In the genomic region with DNA sequence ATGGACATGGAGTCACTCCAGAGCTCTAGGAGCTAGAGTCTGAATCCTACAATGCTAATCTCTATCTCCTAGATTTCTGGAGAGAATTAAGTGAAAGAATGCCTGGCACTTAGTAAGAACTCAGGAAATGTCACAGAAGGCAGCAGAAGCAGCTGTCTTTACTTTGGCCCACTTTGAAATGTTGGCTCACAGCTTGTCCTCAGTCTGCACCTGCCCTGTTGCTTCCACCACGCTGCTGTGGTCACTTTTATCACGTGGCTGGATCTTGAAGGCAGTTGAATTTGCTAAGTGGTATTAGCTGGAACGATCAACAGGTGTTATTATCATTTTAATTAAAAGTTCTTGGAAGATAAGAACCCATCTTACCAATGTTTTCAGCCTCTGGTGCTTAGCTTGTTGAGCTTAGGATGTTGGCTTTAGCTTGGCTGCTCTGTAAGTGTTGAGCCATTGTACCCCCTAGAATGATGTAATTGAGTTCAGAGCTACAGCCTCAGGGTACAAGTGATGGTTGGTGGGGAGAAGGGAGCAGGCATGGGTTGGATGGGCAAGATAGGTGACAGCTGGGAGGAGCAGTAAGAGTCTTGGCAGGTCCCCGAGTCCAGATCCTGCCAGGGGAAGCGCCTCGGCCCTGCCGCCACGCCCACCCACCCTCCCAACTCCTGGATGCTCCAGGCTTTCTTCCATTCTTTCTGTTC, we compare ENCODE assay signal across 17 cellular contexts. TPM values are rescaled to one million over a fixed set of nuclear protein-coding genes. Genes with fewer than 3 reads are reported as not detected.
DNase-seq lines count a peak whose midpoint lies in the region; ATAC-seq and TF ChIP-seq lines count a peak whose summit lies in the region.
"Had no signal": no experiment of that assay in that cellular context is flagged by ENCODE, and none has a peak within 500 bp of the region (broad histone marks: within the 10 kb centered on the region; RNA-seq: fewer than 3 reads in every experiment).

No MANE protein-coding gene starts in this region.

- no peak overlapping the region for H3K27ac Mint-ChIP-seq in activated T-cell treated with anti-CD3 and anti-CD28 coated beads, Interleukin-2, amount 50 U/mL, for 24 hours
- H3K27ac Mint-ChIP-seq: effector memory CD8-positive, alpha-beta T cell had no signal

- TF ChIP-seq CTCF in stomach (IDR thresholded peaks at IDR 0.05), result no peak

- no peak for TF ChIP-seq POLR2A in stomach (IDR thresholded peaks at IDR 0.05)

- WGBS in stomach, 5 donors, result 63 to 74% (median 69%) methylated on average over 8 of the region's 8 CpGs

- H3K27me3 Mint-ChIP-seq in activated T-cell treated with anti-CD3 and anti-CD28 coated beads, Interleukin-2, amount 50 U/mL, for 24 hours, result no peaks in the 10 kb centered on the region
- H3K27me3 Mint-ChIP-seq in activated T-cell treated with anti-CD3 and anti-CD28 coated beads, Interleukin-2, amount 50 U/mL, for 4 hours (ENCODE audit: low read depth), result no peaks in the 10 kb centered on the region
- H3K27me3 Mint-ChIP-seq: effector memory CD8-positive, alpha-beta T cell had no signal

- peak; percentile 16 for DNase-seq in activated T-cell treated with anti-CD3 and anti-CD28 coated beads, Interleukin-2, amount 50 U/mL, for 24 hours
- DNase-seq in activated T-cell treated with anti-CD3 and anti-CD28 coated beads, Interleukin-2, amount 50 U/mL, for 4 hours, result no peak
- peak; percentile 74 for DNase-seq in NCI-H2196 treated with DMSO at 0.1 percent for 48 hours (lab: John Stamatoyannopoulos, UW; ENCODE audit: unreplicated experiment)
- DNase-seq in dermis blood vessel endothelial cell, result peak; percentile 46
- DNase-seq in stomach, result peak; percentile 61
- no peak for DNase-seq in central memory CD4-positive, alpha-beta T cell
- no peak for DNase-seq in nucleus accumbens (lab: John Stamatoyannopoulos, UW)
- DNase-seq in AG08396 (ENCODE audit: low spot score), result no peak
- DNase-seq: activated CD4-positive, alpha-beta T cell treated with anti-CD3 and anti-CD28 coated beads for 48 hours; activated gamma-delta T cell treated with Interleukin-2 at 50 U/mL for 16 hours; effector memory CD8-positive, alpha-beta T cell; foreskin melanocyte; NCI-H524 had no signal

- H3K9me3 ChIP-seq in stomach, result no peaks in the 10 kb centered on the region
- H3K9me3 ChIP-seq: breast epithelium, thoracic aorta had no signal

- no peak for ATAC-seq in activated T-cell treated with anti-CD3 and anti-CD28 coated beads, Interleukin-2, amount 50 U/mL, for 4 hours
- ATAC-seq: effector memory CD8-positive, alpha-beta T cell had no signal

- no peaks in the 10 kb centered on the region for H3K9me3 Mint-ChIP-seq in activated T-cell treated with anti-CD3 and anti-CD28 coated beads, Interleukin-2, amount 50 U/mL, for 24 hours
- no peaks in the 10 kb centered on the region for H3K9me3 Mint-ChIP-seq in activated T-cell treated with anti-CD3 and anti-CD28 coated beads, Interleukin-2, amount 50 U/mL, for 4 hours
- H3K9me3 Mint-ChIP-seq: effector memory CD8-positive, alpha-beta T cell had no signal

- H3K4me3 Mint-ChIP-seq in activated T-cell treated with anti-CD3 and anti-CD28 coated beads, Interleukin-2, amount 50 U/mL, for 24 hours, result no peak overlapping the region
- no peak overlapping the region for H3K4me3 Mint-ChIP-seq in activated T-cell treated with anti-CD3 and anti-CD28 coated beads, Interleukin-2, amount 50 U/mL, for 4 hours
- H3K4me3 Mint-ChIP-seq: effector memory CD8-positive, alpha-beta T cell had no signal

- no peaks in the 10 kb centered on the region for H3K27me3 ChIP-seq in stomach
- H3K27me3 ChIP-seq: breast epithelium had no signal

- intact Hi-C loops in stomach (cut with DNase I; ENCODE audit: low total_unique reads), result no loop called here

- H3K36me3 Mint-ChIP-seq in activated T-cell treated with anti-CD3 and anti-CD28 coated beads, Interleukin-2, amount 50 U/mL, for 24 hours (ENCODE audit: low read depth), result no peaks in the 10 kb centered on the region
- no peaks in the 10 kb centered on the region for H3K36me3 Mint-ChIP-seq in activated T-cell treated with anti-CD3 and anti-CD28 coated beads, Interleukin-2, amount 50 U/mL, for 4 hours (ENCODE audit: insufficient read depth)

- no peak overlapping the region for H3K4me3 ChIP-seq in stomach
- H3K4me3 ChIP-seq: breast epithelium, thoracic aorta had no signal

- peaks cover 13 to 44% (median 32%) of the 10 kb centered on the region in 4 donors for H3K4me1 ChIP-seq in stomach
- H3K4me1 ChIP-seq: parathyroid adenoma had no signal

- H3K4me1 Mint-ChIP-seq in activated T-cell treated with anti-CD3 and anti-CD28 coated beads, Interleukin-2, amount 50 U/mL, for 24 hours (ENCODE audit: low read depth), result peaks cover 56% of the 10 kb centered on the region
- peaks cover 55% of the 10 kb centered on the region for H3K4me1 Mint-ChIP-seq in activated T-cell treated with anti-CD3 and anti-CD28 coated beads, Interleukin-2, amount 50 U/mL, for 4 hours (ENCODE audit: low read depth)

- H3K27ac ChIP-seq in stomach, result peak overlapping the region in 1 of 5 donors; percentile 4
- H3K27ac ChIP-seq: breast epithelium, parathyroid adenoma, thoracic aorta had no signal

- no peak for TF ChIP-seq EP300 in stomach (IDR thresholded peaks at IDR 0.05)

- H3K36me3 ChIP-seq in stomach, result no peaks in the 10 kb centered on the region
- H3K36me3 ChIP-seq: breast epithelium, thoracic aorta had no signal

RNA-seq across cellular contexts. Expression of gene EPS8L3, which starts 41.9 kb away (rescaled TPM):
- total RNA-seq in activated T-cell treated with anti-CD3 and anti-CD28 coated beads, Interleukin-2, amount 50 U/mL, for 4 hours, result not detected
- total RNA-seq in dermis blood vessel endothelial cell, result not detected in 2 replicates
- 100 to 1,000 TPM in 2 of 5 donors, 10 to 100 TPM in 3; 22.3 to 299 (median 85.8) TPM for total RNA-seq in stomach
- 10 to 100 TPM in 1 of 3 donors, 1 to 10 TPM in 2; 9.5 to 40.9 (median 9.6) TPM for polyA plus RNA-seq in stomach
- total RNA-seq: RPMI7951 had no signal

Comparison
In these comparisons a context has a peak if more than half of its experiments do, and no peak if none do; other contexts are left out.
1. DNase-seq: peak in activated T-cell treated with anti-CD3 and anti-CD28 coated beads, Interleukin-2, amount 50 U/mL, for 24 hours (single experiment), NCI-H2196 treated with DMSO at 0.1 percent for 48 hours (single experiment), dermis blood vessel endothelial cell (single experiment) and stomach (single experiment); none in activated T-cell treated with anti-CD3 and anti-CD28 coated beads, Interleukin-2, amount 50 U/mL, for 4 hours (single experiment), central memory CD4-positive, alpha-beta T cell (single experiment), nucleus accumbens (0 of 56) and AG08396 (single experiment).
2. RNA of gene EPS8L3, which starts 41.9 kb away (total RNA-seq): 22.3 to 299 TPM in stomach; not detected in activated T-cell treated with anti-CD3 and anti-CD28 coated beads, Interleukin-2, amount 50 U/mL, for 4 hours and not detected in dermis blood vessel endothelial cell; every median in the first group is over 10 times any median in the second.